ENCODE assay signal across 12 cellular contexts in the genomic region with DNA sequence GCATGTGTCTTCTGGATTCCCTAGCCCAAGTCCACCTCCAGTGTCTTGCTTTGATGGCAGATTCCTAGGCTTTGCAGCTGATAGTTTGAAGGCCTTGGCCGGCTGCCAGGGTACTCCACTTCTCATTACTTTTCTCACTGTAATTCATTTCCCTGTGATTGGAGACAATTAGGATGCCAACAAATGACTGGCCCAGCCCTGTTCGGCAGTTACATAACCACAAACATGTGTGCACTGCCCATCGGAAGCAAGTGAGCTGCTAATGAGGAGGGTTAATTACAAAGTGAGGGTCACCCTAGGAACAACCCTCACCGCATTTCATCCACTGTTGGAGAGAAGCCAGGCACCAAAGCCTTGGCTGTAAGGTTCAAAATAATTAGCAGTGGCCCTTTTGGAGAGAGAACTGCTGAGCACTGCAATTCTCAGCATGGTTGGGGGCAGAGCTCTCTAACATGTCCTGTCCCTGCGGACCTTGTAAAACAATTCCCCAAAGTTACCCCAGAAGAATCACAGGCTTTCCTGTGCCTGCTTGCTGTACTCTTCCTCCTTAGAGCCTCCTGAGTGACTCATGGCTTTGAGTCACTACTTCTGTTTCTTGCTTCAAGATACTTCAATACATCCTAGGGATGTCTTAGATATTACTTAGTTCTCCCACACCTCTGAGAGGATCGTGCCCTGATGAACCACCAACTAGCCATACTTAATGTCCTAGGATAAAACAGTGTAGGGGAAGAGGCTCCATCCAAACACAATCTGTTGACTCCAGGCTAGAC.
A peak's percentile ranks its signal among the peaks of the same experiment; 100 is the strongest.
DNase-seq lines count a peak whose midpoint lies in the region; ATAC-seq and TF ChIP-seq lines count a peak whose summit lies in the region.
"Had no signal": no experiment of that assay in that cellular context is flagged by ENCODE, and none has a peak within 500 bp of the region (broad histone marks: within the 10 kb centered on the region; RNA-seq: fewer than 3 reads in every experiment).

No MANE protein-coding gene starts in this region.

- H4K20me1 ChIP-seq in PC-3 (ENCODE audit: low read length), result no peaks in the 10 kb centered on the region

- H3K4me3 ChIP-seq in PC-3 (ENCODE audit: low read length), result no peak overlapping the region

- no TSS peak for BruUV-seq in PC-3 (replicated peaks; lab: Mats Ljungman, UMichigan)

- DNase-seq in AG20443 (ENCODE audit: low spot score), result peak; percentile 59
- peak; percentile 65 for DNase-seq in PC-3
- DNase-seq in foreskin keratinocyte, result peak; percentile 86 to 91
- DNase-seq: cortex of kidney had no signal

- H3K9ac ChIP-seq in PC-3 (ENCODE audit: low read length), result no peak overlapping the region

- no peaks in the 10 kb centered on the region for H3F3A ChIP-seq in PC-3 (ENCODE audit: low read length, unreplicated experiment)

- intact Hi-C loops in PC-3 (cut with micrococcal nuclease), result no loop called here

- H3K79me2 ChIP-seq in PC-3 (ENCODE audit: low read length), result no peaks in the 10 kb centered on the region

- H3K27me3 ChIP-seq in PC-3 (ENCODE audit: low read length) (no peaks in the 10 kb centered on the region), foreskin keratinocyte (no peaks in the 10 kb centered on the region)

- TF ChIP-seq CTCF in PC-3 (conservative IDR thresholded peaks at IDR 0.05; ENCODE audit: low read depth, low read length) (no peak), foreskin keratinocyte (conservative IDR thresholded peaks at IDR 0.05) (no peak)

- H2AFZ ChIP-seq in PC-3 (ENCODE audit: low read length), result no peak overlapping the region

- peaks cover 10% of the 10 kb centered on the region for H3K4me1 ChIP-seq in PC-3 (ENCODE audit: insufficient read depth, low read length)
- H3K4me1 ChIP-seq in foreskin keratinocyte, result peaks cover 19% of the 10 kb centered on the region

- POLR2A ChIA-PET in PC-3 (lab: Charles Lee; ENCODE audit: unreplicated experiment), result no interaction called here

- CTCF ChIA-PET in PC-3 (lab: Charles Lee), result no interaction called here

- ATAC-seq in PC-3, result peak; percentile 94
- peak; percentile 98 for ATAC-seq in foreskin keratinocyte
- no peak for ATAC-seq in GM21367 (IDR thresholded peaks at IDR 0.05; ENCODE audit: unreplicated experiment)
- no peak for ATAC-seq in HG03097 (IDR thresholded peaks at IDR 0.05; ENCODE audit: low FRiP score, unreplicated experiment)
- ATAC-seq in HG02798 (IDR thresholded peaks at IDR 0.05; ENCODE audit: poor library complexity, unreplicated experiment), result no peak
- ATAC-seq in HG02852 (IDR thresholded peaks at IDR 0.05; ENCODE audit: unreplicated experiment), result no peak
- ATAC-seq: left colon; sciatic nerve; stimulated activated memory B cell treated with anti-CD40 and anti-IgM and Interleukin-4, amounts not matched to agents 10 μg/mL and 1 μg/mL and 100 μg/mL, for 72 hours had no signal

- H3K36me3 ChIP-seq in PC-3 (ENCODE audit: low read depth, low read length), result no peaks in the 10 kb centered on the region

- H3K27ac ChIP-seq in PC-3 (ENCODE audit: low read length) (no peak overlapping the region), foreskin keratinocyte (peak overlapping the region; percentile 53)

- no peaks in the 10 kb centered on the region for H3K9me3 ChIP-seq in PC-3 (ENCODE audit: low read length)

- H3K9me2 ChIP-seq in PC-3 (replicated peaks; ENCODE audit: low read length), result no peaks in the 10 kb centered on the region; the same call in 1 of the 2 replicates

- TF ChIP-seq EP300 in Ishikawa (IDR thresholded peaks at IDR 0.05; ENCODE audit: borderline replicate concordance), result no peak

- no peak overlapping the region for H3K4me2 ChIP-seq in PC-3 (ENCODE audit: low read length)

- no peak for TF ChIP-seq RAD21 in Ishikawa (IDR thresholded peaks at IDR 0.05; ENCODE audit: low read depth)

TF ChIP-seq in Ishikawa, 13 proteins besides CTCF, POLR2A, EP300 and RAD21:
- TF ChIP-seq YY1 (IDR thresholded peaks at IDR 0.05; ENCODE audit: low read depth) (no peak), NFIC (IDR thresholded peaks at IDR 0.05) (0 out of 2 replicates have a peak, but pooled peaks have one; percentile 16)

Comparison
In these comparisons a context has a peak if more than half of its experiments do, and no peak if none do; other contexts are left out.
1. ATAC-seq: peak in PC-3 (single experiment) and foreskin keratinocyte (single experiment); none in GM21367 (single experiment), HG03097 (single experiment), HG02798 (single experiment) and HG02852 (single experiment).
2. Peak in every context shown above with its lines, with median percentiles within 50 percentile points of each other: DNase-seq.